ENCODE assay signal across 8 cellular contexts in genomic region chr7:13742719-13743640, GRCh38.
DNase-seq lines count a peak whose midpoint lies in the region; ATAC-seq and TF ChIP-seq lines count a peak whose summit lies in the region.

No MANE protein-coding gene starts in this region.

- no peak overlapping the region for H3K9ac ChIP-seq in adipocyte (ENCODE audit: low read length)

- no peak overlapping the region for H3K4me2 ChIP-seq in DOHH2 (ENCODE audit: low read length)

- no peaks in the 10 kb centered on the region for H3K36me3 ChIP-seq in DOHH2 (ENCODE audit: control insufficient read depth, low read length)
- H3K36me3 ChIP-seq in adipocyte (ENCODE audit: control insufficient read depth, insufficient read depth, low read length, severe bottlenecking) = no peaks in the 10 kb centered on the region
- no peaks in the 10 kb centered on the region for H3K36me3 ChIP-seq in stomach
- no peaks in the 10 kb centered on the region for H3K36me3 ChIP-seq in H7 (replicated peaks; ENCODE audit: control insufficient read depth, insufficient read depth, low read length)

- H3K27me3 ChIP-seq in DOHH2 (ENCODE audit: control insufficient read depth, low read length) (no peaks in the 10 kb centered on the region), adipocyte (replicated peaks; ENCODE audit: control insufficient read depth, insufficient read depth, low read length) (no peaks in the 10 kb centered on the region), stomach (no peaks in the 10 kb centered on the region), H7 (ENCODE audit: control insufficient read depth, insufficient read depth, low read length) (no peaks in the 10 kb centered on the region)

- WGBS in stomach, 5 donors = 39 to 41% (median 39%) methylated on average over 5 of the region's 5 CpGs

- no peaks in the 10 kb centered on the region for H3F3A ChIP-seq in DOHH2 (ENCODE audit: control insufficient read depth, insufficient read depth)

- DNase-seq in NCI-H146 (lab: John Stamatoyannopoulos, UW) (peak; percentile 63), adipocyte (ENCODE audit: low read depth) (peak; percentile 74), hepatic stellate cell (ENCODE audit: low spot score) (peak; percentile 3), stomach (peak; percentile 30), H7 (no peak)

- H3K4me3 ChIP-seq in DOHH2 (ENCODE audit: low read length) = no peak overlapping the region
- no peak overlapping the region for H3K4me3 ChIP-seq in adipocyte (ENCODE audit: low read length)
- H3K4me3 ChIP-seq in stomach = no peak overlapping the region
- H3K4me3 ChIP-seq in H7 (ENCODE audit: insufficient read depth, low read depth, low read length) = no peak overlapping the region

- intact Hi-C loops in stomach (cut with DNase I; ENCODE audit: low total_unique reads) = no loop called here

- no peak for TF ChIP-seq EP300 in stomach (IDR thresholded peaks at IDR 0.05)

- H3K79me2 ChIP-seq in DOHH2 (ENCODE audit: control insufficient read depth, low read length) = no peaks in the 10 kb centered on the region

- H3K27ac ChIP-seq in DOHH2 (ENCODE audit: low read depth, low read length) (no peak overlapping the region), stomach (no peak overlapping the region)

- H3K4me1 ChIP-seq in DOHH2 (ENCODE audit: control insufficient read depth, low read length) (no peaks in the 10 kb centered on the region), adipocyte (ENCODE audit: control insufficient read depth, insufficient read depth, low read length) (peaks cover 16% of the 10 kb centered on the region), stomach (peaks cover 0 to 18% (median 5%) of the 10 kb centered on the region in 4 donors)

- H3K9me2 ChIP-seq in DOHH2 (replicated peaks; ENCODE audit: control insufficient read depth, low read length) = no peaks in the 10 kb centered on the region

- TF ChIP-seq CTCF in DOHH2 (IDR thresholded peaks at IDR 0.05; ENCODE audit: low read depth, low read length, poor library complexity, severe bottlenecking) = peak; percentile 48
- TF ChIP-seq CTCF in stomach (IDR thresholded peaks at IDR 0.05) = peak in 4 of 7 experiments; percentile 17 to 49 (median 32)

- H3K9me3 ChIP-seq in DOHH2 (ENCODE audit: control insufficient read depth, insufficient read depth, low read length) (no peaks in the 10 kb centered on the region), adipocyte (ENCODE audit: control insufficient read depth, low read length) (no peaks in the 10 kb centered on the region), stomach (no peaks in the 10 kb centered on the region)

- ATAC-seq in GM21447 (IDR thresholded peaks at IDR 0.05; ENCODE audit: unreplicated experiment) = no peak
- no peak for ATAC-seq in HG03039 (IDR thresholded peaks at IDR 0.05; ENCODE audit: unreplicated experiment)

- H4K20me1 ChIP-seq in DOHH2 (ENCODE audit: control insufficient read depth, insufficient read depth, low read depth, low read length) = no peaks in the 10 kb centered on the region

- TF ChIP-seq POLR2A in stomach (IDR thresholded peaks at IDR 0.05) = no peak
